ENCODE assay signal across 15 cellular contexts in the genomic region with DNA sequence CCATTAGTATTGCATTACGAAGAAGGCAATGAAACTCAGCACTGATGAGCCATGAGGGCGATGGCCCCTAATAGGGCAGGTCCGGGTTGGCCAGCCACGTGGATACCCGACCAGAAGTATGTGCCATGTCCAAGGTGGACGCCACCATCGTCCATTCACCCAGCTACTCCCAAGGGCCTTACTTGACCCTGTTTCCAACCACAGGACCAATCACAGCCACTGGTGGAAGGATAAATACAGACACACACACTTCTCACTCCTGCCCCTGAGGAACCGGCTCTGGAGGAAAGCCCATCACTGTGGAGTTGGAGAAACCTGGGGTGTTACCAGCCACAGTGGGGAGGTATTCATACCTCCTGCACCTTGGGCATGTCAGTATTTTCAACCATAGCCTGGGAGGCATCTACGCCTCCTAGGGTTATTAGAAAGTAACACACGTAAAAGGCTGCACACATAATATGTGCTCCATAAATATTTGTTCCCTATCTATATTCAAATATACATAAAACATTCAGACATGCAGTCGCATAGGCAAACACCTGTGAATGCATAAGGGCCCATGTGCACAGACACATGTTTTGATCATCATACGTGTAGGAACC. TPM values are rescaled to one million over a fixed set of nuclear protein-coding genes. Genes with fewer than 3 reads are reported as not detected.
DNase-seq lines count a peak whose midpoint lies in the region; ATAC-seq, FAIRE-seq and TF ChIP-seq lines count a peak whose summit lies in the region.
"Had no signal": no experiment of that assay in that cellular context is flagged by ENCODE, and none has a peak within 500 bp of the region (broad histone marks: within the 10 kb centered on the region; RNA-seq: fewer than 3 reads in every experiment).

No MANE protein-coding gene starts in this region.

- H3K9me3 Mint-ChIP-seq in astrocyte (ENCODE audit: unreplicated experiment) = no peaks in the 10 kb centered on the region

- no peak overlapping the region for H3K4me2 ChIP-seq in DOHH2 (ENCODE audit: low read length)
- peak overlapping the region; percentile 11; the same call in 1 of the 2 replicates for H3K4me2 ChIP-seq in IMR-90 (ENCODE audit: low read depth, low read length)
- peak overlapping the region; percentile 69 for H3K4me2 ChIP-seq in astrocyte (ENCODE audit: low read length)
- no peak overlapping the region for H3K4me2 ChIP-seq in mesenchymal stem cell (ENCODE audit: low read length, poor library complexity, severe bottlenecking)

- no peak for ATAC-seq in IMR-90 (ENCODE audit: low read depth)
- ATAC-seq in GM21526 (IDR thresholded peaks at IDR 0.05; ENCODE audit: low FRiP score, unreplicated experiment) = no peak

- peak overlapping the region; percentile 99 for H2BK20ac ChIP-seq in IMR-90 (ENCODE audit: low read depth, low read length)

- intact Hi-C loops in IMR-90 (cut with micrococcal nuclease) (no loop called here), sigmoid colon (cut with DNase I) (no loop called here)

- WGBS in IMR-90 (ENCODE audit: extremely low coverage in 2 of 2, insufficient read length in 1 of 2), 2 experiments = 87% methylated on average over 3 of the region's 12 CpGs; no CpG with 5 or more reads in 1 of the 2 experiments
- WGBS in mesenchymal stem cell = 86% methylated on average over 11 of the region's 12 CpGs
- WGBS in sigmoid colon, 2 donors = 93 to 94% methylated on average over 12 of the region's 12 CpGs

- H3K23ac ChIP-seq in IMR-90 (ENCODE audit: low read depth, low read length) (peak overlapping the region; percentile 6; the same call in 1 of the 2 replicates), mesenchymal stem cell (ENCODE audit: low read length in 2 of 2) (no peak overlapping the region)

- H3K36me3 ChIP-seq in DOHH2 (ENCODE audit: control insufficient read depth, low read length) = no peaks in the 10 kb centered on the region
- no peaks in the 10 kb centered on the region for H3K36me3 ChIP-seq in IMR-90 (ENCODE audit: control insufficient read depth, insufficient read depth, low read length)
- no peaks in the 10 kb centered on the region for H3K36me3 ChIP-seq in astrocyte (ENCODE audit: insufficient read depth, low read length)
- no peaks in the 10 kb centered on the region for H3K36me3 ChIP-seq in mesenchymal stem cell (ENCODE audit: control insufficient read depth in 1 of 2, insufficient read depth in 2 of 2, low read depth in 1 of 2, low read length in 2 of 2)
- H3K36me3 ChIP-seq in sigmoid colon = no peaks in the 10 kb centered on the region

- CTCF ChIA-PET in IMR-90 (lab: Yijun Ruan, JAX) = no interaction called here

- POLR2A ChIA-PET in IMR-90 (lab: Charles Lee; ENCODE audit: unreplicated experiment) = no interaction called here

- no peaks in the 10 kb centered on the region for H3K36me3 Mint-ChIP-seq in astrocyte (ENCODE audit: low read depth, unreplicated experiment)

- H3K14ac ChIP-seq in IMR-90 (replicated peaks; ENCODE audit: low read depth, low read length) (peak overlapping the region; percentile 88), mesenchymal stem cell (ENCODE audit: low read length in 2 of 2) (peak overlapping the region in 1 of 2 experiments; percentile 44)

- FAIRE-seq in astrocyte (lab: Jason Lieb, UNC) = no peak
- FAIRE-seq: GM12892 had no signal

- peak overlapping the region; percentile 79 for H2AK9ac ChIP-seq in IMR-90 (replicated peaks; ENCODE audit: low read depth, low read length, poor library complexity)

- H3K9me2 ChIP-seq in DOHH2 (replicated peaks; ENCODE audit: control insufficient read depth, low read length) = no peaks in the 10 kb centered on the region

- peaks cover 10% of the 10 kb centered on the region for H3K27me3 ChIP-seq in DOHH2 (ENCODE audit: control insufficient read depth, low read length)
- H3K27me3 ChIP-seq in IMR-90 (ENCODE audit: control insufficient read depth, insufficient read depth, low read length) = no peaks in the 10 kb centered on the region
- no peaks in the 10 kb centered on the region for H3K27me3 ChIP-seq in astrocyte (ENCODE audit: insufficient read depth, low read length)
- no peaks in the 10 kb centered on the region for H3K27me3 ChIP-seq in mesenchymal stem cell (ENCODE audit: control insufficient read depth in 1 of 2, insufficient read depth in 1 of 2, low read length in 2 of 2)
- H3K27me3 ChIP-seq in sigmoid colon = no peaks in the 10 kb centered on the region

- no peak for TF ChIP-seq RAD21 in IMR-90 (IDR thresholded peaks at IDR 0.05; ENCODE audit: low read length)

- H2BK12ac ChIP-seq in mesenchymal stem cell (ENCODE audit: low read length in 2 of 2) = peak overlapping the region; percentile 98

- no peak for TF ChIP-seq EP300 in sigmoid colon (IDR thresholded peaks at IDR 0.05)

- H2BK120ac ChIP-seq in IMR-90 (ENCODE audit: low read depth, low read length) = peak overlapping the region; percentile 98
- H2BK120ac ChIP-seq in mesenchymal stem cell (ENCODE audit: low read depth, low read length) = peak overlapping the region; percentile 69

- peak overlapping the region; percentile 98 for H3K27ac Mint-ChIP-seq in astrocyte (ENCODE audit: unreplicated experiment)

- H3K79me2 ChIP-seq in DOHH2 (ENCODE audit: control insufficient read depth, low read length) (no peaks in the 10 kb centered on the region), astrocyte (ENCODE audit: insufficient read depth, low read length) (peaks cover 15% of the 10 kb centered on the region)

- peak overlapping the region; percentile 59 for H3K56ac ChIP-seq in IMR-90 (ENCODE audit: extremely low read depth, insufficient read depth, low read length)

- H2AK5ac ChIP-seq in IMR-90 (ENCODE audit: low read depth, low read length) (peak overlapping the region; percentile 99), mesenchymal stem cell (ENCODE audit: low read length, severe bottlenecking) (peak overlapping the region; percentile 97)

- H4K8ac ChIP-seq in IMR-90 (ENCODE audit: low read depth in 2 of 2, low read length in 2 of 2) (peak overlapping the region; percentile 80 to 81), mesenchymal stem cell (ENCODE audit: low read length) (peak overlapping the region; percentile 52)

- peaks cover 69% of the 10 kb centered on the region for H3K9me1 ChIP-seq in IMR-90 (ENCODE audit: insufficient read depth, low read length)

- H4K5ac ChIP-seq in IMR-90 (ENCODE audit: low read depth, low read length) = peak overlapping the region; percentile 73; the same call in 1 of the 2 replicates

- H3F3A ChIP-seq in DOHH2 (ENCODE audit: control insufficient read depth, insufficient read depth) = no peaks in the 10 kb centered on the region

- H3K4ac ChIP-seq in IMR-90 (ENCODE audit: low read depth, low read length) (peak overlapping the region; percentile 94), mesenchymal stem cell (ENCODE audit: low read depth in 1 of 2, low read length in 2 of 2) (peak overlapping the region; percentile 61 to 96)

- H4K91ac ChIP-seq in IMR-90 (ENCODE audit: insufficient read depth, low read depth, low read length) = peak overlapping the region; percentile 93
- H4K91ac ChIP-seq in mesenchymal stem cell (ENCODE audit: low read length) = peak overlapping the region; percentile 71

- H3K4me3 Mint-ChIP-seq in astrocyte (ENCODE audit: unreplicated experiment) = no peak overlapping the region
- H3K4me3 Mint-ChIP-seq: CD4-positive, alpha-beta memory T cell had no signal

- peak overlapping the region; percentile 98 for H2BK5ac ChIP-seq in IMR-90 (ENCODE audit: low read depth, low read length, poor library complexity, severe bottlenecking)
- H2BK5ac ChIP-seq in mesenchymal stem cell (ENCODE audit: low read depth, low read length, poor library complexity, severe bottlenecking) = peak overlapping the region; percentile 58

- in situ Hi-C loops in IMR-90 (cut with MboI; ENCODE audit: low sequenced_read_pairs) = no loop called here

- H3K9me3 ChIP-seq in DOHH2 (ENCODE audit: control insufficient read depth, insufficient read depth, low read length) (no peaks in the 10 kb centered on the region), IMR-90 (ENCODE audit: control insufficient read depth, insufficient read depth, low read length) (no peaks in the 10 kb centered on the region), astrocyte (ENCODE audit: insufficient read depth, low read depth, low read length) (no peaks in the 10 kb centered on the region), mesenchymal stem cell (ENCODE audit: control insufficient read depth, low read length) (no peaks in the 10 kb centered on the region), sigmoid colon (no peaks in the 10 kb centered on the region)

- H2BK15ac ChIP-seq in IMR-90 (ENCODE audit: low read depth, low read length) (peak overlapping the region; percentile 67), mesenchymal stem cell (ENCODE audit: low read depth, poor library complexity, severe bottlenecking) (no peak overlapping the region)

- dilution Hi-C loops in IMR-90 (cut with HindIII; ENCODE audit: low sequenced_read_pairs, unreplicated experiment) = no loop called here

- no TSS peak for BruUV-seq in IMR-90 (replicated peaks; lab: Mats Ljungman, UMichigan)

- TF ChIP-seq POLR2A in IMR-90 (IDR thresholded peaks at IDR 0.05; ENCODE audit: low read depth, low read length) = no peak
- TF ChIP-seq POLR2A in sigmoid colon (IDR thresholded peaks at IDR 0.05) = no peak

- peaks cover 77% of the 10 kb centered on the region for H3K4me1 Mint-ChIP-seq in astrocyte (ENCODE audit: low read depth, unreplicated experiment)

- H3K79me1 ChIP-seq in IMR-90 (ENCODE audit: low read depth in 1 of 2, low read length in 2 of 2) (peaks cover 0 to 66% of the 10 kb centered on the region in 2 experiments; a peak in 2 of 4 replicates), mesenchymal stem cell (replicated peaks; ENCODE audit: low read length, poor library complexity, severe bottlenecking) (no peaks in the 10 kb centered on the region)

- TF ChIP-seq CTCF in DOHH2 (IDR thresholded peaks at IDR 0.05; ENCODE audit: low read depth, low read length, poor library complexity, severe bottlenecking) = peak; percentile 47
- no peak for TF ChIP-seq CTCF in IMR-90 (conservative IDR thresholded peaks at IDR 0.05; ENCODE audit: low read depth, low read length)
- no peak for TF ChIP-seq CTCF in astrocyte (IDR thresholded peaks at IDR 0.05; ENCODE audit: insufficient read depth, low read depth, low read length)
- TF ChIP-seq CTCF in sigmoid colon (IDR thresholded peaks at IDR 0.05) = no peak

- H3K4me1 ChIP-seq in DOHH2 (ENCODE audit: control insufficient read depth, low read length) = peaks cover 6% of the 10 kb centered on the region
- H3K4me1 ChIP-seq in IMR-90 (ENCODE audit: control insufficient read depth, insufficient read depth, low read length) = peaks cover 46% of the 10 kb centered on the region
- H3K4me1 ChIP-seq in astrocyte (ENCODE audit: insufficient read depth, low read length) = peaks cover 79% of the 10 kb centered on the region
- peaks cover 60% of the 10 kb centered on the region for H3K4me1 ChIP-seq in mesenchymal stem cell (ENCODE audit: control insufficient read depth, insufficient read depth, low read depth, low read length)
- peaks cover 0 to 30% (median 19%) of the 10 kb centered on the region in 4 donors for H3K4me1 ChIP-seq in sigmoid colon

- no peaks in the 10 kb centered on the region for H4K20me1 ChIP-seq in DOHH2 (ENCODE audit: control insufficient read depth, insufficient read depth, low read depth, low read length)
- no peaks in the 10 kb centered on the region for H4K20me1 ChIP-seq in IMR-90 (ENCODE audit: insufficient read depth, low read length)
- no peaks in the 10 kb centered on the region for H4K20me1 ChIP-seq in astrocyte (ENCODE audit: insufficient read depth, low read length)

- H3K18ac ChIP-seq in IMR-90 (ENCODE audit: low read depth, low read length) (peak overlapping the region; percentile 66; the same call in 1 of the 2 replicates), mesenchymal stem cell (ENCODE audit: low read depth in 1 of 2, low read length in 2 of 2) (peak overlapping the region; percentile 3 to 55)

- no peak overlapping the region for H3K9ac ChIP-seq in IMR-90 (ENCODE audit: low read depth, low read length)
- H3K9ac ChIP-seq in astrocyte (ENCODE audit: low read length) = no peak overlapping the region
- no peak overlapping the region for H3K9ac ChIP-seq in mesenchymal stem cell (ENCODE audit: low read length)

- DNase-seq in IMR-90 (no peak), astrocyte (ENCODE audit: low read depth) (no peak), mesenchymal stem cell (no peak), middle frontal gyrus (ENCODE audit: extremely low spot score, low spot score) (no peak), sigmoid colon (no peak)
- DNase-seq: CD4-positive, alpha-beta memory T cell; central memory CD4-positive, alpha-beta T cell; head of caudate nucleus; NCI-H187 treated with DMSO at 0.1 percent for 48 hours; NCI-H526 had no signal

- peak overlapping the region; percentile 47 for H2AFZ ChIP-seq in IMR-90 (replicated peaks; ENCODE audit: low read length, poor library complexity)
- H2AFZ ChIP-seq in astrocyte (ENCODE audit: low read depth, low read length) = no peak overlapping the region
- no peak overlapping the region for H2AFZ ChIP-seq in mesenchymal stem cell (ENCODE audit: low read depth, low read length)

- no peak overlapping the region for H3K4me3 ChIP-seq in DOHH2 (ENCODE audit: low read length)
- no peak overlapping the region for H3K4me3 ChIP-seq in IMR-90 (ENCODE audit: insufficient read depth, low read depth, low read length)
- H3K4me3 ChIP-seq in astrocyte (ENCODE audit: insufficient read depth, low read depth, low read length) = no peak overlapping the region
- no peak overlapping the region for H3K4me3 ChIP-seq in mesenchymal stem cell (ENCODE audit: insufficient read depth in 1 of 2, low read depth in 1 of 2, low read length in 2 of 2)
- no peak overlapping the region for H3K4me3 ChIP-seq in sigmoid colon

- H3K27ac ChIP-seq in DOHH2 (ENCODE audit: low read depth, low read length) = no peak overlapping the region
- peak overlapping the region; percentile 60 for H3K27ac ChIP-seq in IMR-90 (ENCODE audit: insufficient read depth, low read length)
- peak overlapping the region; percentile 88 for H3K27ac ChIP-seq in astrocyte (ENCODE audit: low read depth, low read length)
- H3K27ac ChIP-seq in mesenchymal stem cell (ENCODE audit: low read length, poor library complexity, severe bottlenecking) = peak overlapping the region; percentile 83
- no peak overlapping the region for H3K27ac ChIP-seq in sigmoid colon

- H3K27me3 Mint-ChIP-seq in astrocyte (ENCODE audit: low read depth, unreplicated experiment) = no peaks in the 10 kb centered on the region

RNA-seq across cellular contexts. Expression of a gene that starts 5.4 kb away (rescaled TPM):
- 78.0 and 80.0 TPM in 2 replicates for total RNA-seq in IMR-90 (2012; rRNA removed)
- polyA plus RNA-seq in IMR-90 (2012; rRNA removed) = 202 and 213 TPM in 2 replicates
- 91.6 and 164 TPM in 2 replicates for polyA plus RNA-seq in IMR-90 (2012; cell fraction: cytosol; rRNA removed)
- polyA plus RNA-seq in IMR-90 (2012; cell fraction: nucleus; rRNA removed; ENCODE audit: low replicate concordance) = 230 and 543 TPM in 2 replicates
- total RNA-seq in astrocyte = 319 and 373 TPM in 2 replicates
- 136 TPM for polyA plus RNA-seq in mesenchymal stem cell (2013, experiment 1 of 2)
- polyA plus RNA-seq in mesenchymal stem cell (2013, experiment 2 of 2) = 138 TPM
- 10 to 100 TPM; 19.9 to 54.0 (median 39.5) TPM for total RNA-seq in sigmoid colon
- polyA plus RNA-seq in sigmoid colon = 10 to 100 TPM; 15.6 to 85.1 (median 17.1) TPM

RNA-seq across cellular contexts. Expression of a gene that starts 44.6 kb away (rescaled TPM):
- total RNA-seq in IMR-90 (2012; rRNA removed) = 26.7 and 38.0 TPM in 2 replicates
- polyA plus RNA-seq in IMR-90 (2012; rRNA removed) = 104 and 113 TPM in 2 replicates
- 45.0 and 131 TPM in 2 replicates for polyA plus RNA-seq in IMR-90 (2012; cell fraction: cytosol; rRNA removed)
- polyA plus RNA-seq in IMR-90 (2012; cell fraction: nucleus; rRNA removed; ENCODE audit: low replicate concordance) = 71.2 and 130 TPM in 2 replicates
- 25.8 and 26.8 TPM in 2 replicates for total RNA-seq in astrocyte
- 43.1 TPM for polyA plus RNA-seq in mesenchymal stem cell (2013, experiment 1 of 2)
- polyA plus RNA-seq in mesenchymal stem cell (2013, experiment 2 of 2) = 39.6 TPM
- total RNA-seq in sigmoid colon = 10 to 100 TPM; 40.3 to 82.8 (median 45.7) TPM
- 10 to 100 TPM; 23.1 to 56.5 (median 43.9) TPM for polyA plus RNA-seq in sigmoid colon

RNA-seq across cellular contexts. Expression of a gene that starts 55.5 kb away (rescaled TPM):
- total RNA-seq in IMR-90 (2012; rRNA removed) (not detected in 2 replicates), astrocyte (1.00 and 1.2 TPM in 2 replicates), sigmoid colon (under 1 TPM in 1 of 4 donors, not detected in 3; 0.27 TPM)
- polyA plus RNA-seq in IMR-90 (2012; rRNA removed) (not detected in 2 replicates), sigmoid colon (under 1 TPM in 1 of 3 donors, not detected in 2; 0.07 TPM)
- polyA plus RNA-seq in IMR-90 (2012; cell fraction: cytosol; rRNA removed) = not detected in 2 replicates
- polyA plus RNA-seq in IMR-90 (2012; cell fraction: nucleus; rRNA removed; ENCODE audit: low replicate concordance) = not detected in 2 replicates
- 0.01 TPM for polyA plus RNA-seq in mesenchymal stem cell (2013, experiment 1 of 2)
- not detected for polyA plus RNA-seq in mesenchymal stem cell (2013, experiment 2 of 2)
- total RNA-seq: CD4-positive, alpha-beta memory T cell; renal cortical epithelial cell; RPMI7951 had no signal
- polyA plus RNA-seq: CD4-positive, alpha-beta memory T cell had no signal

Comparison
In these comparisons a context has a peak if more than half of its experiments do, and no peak if none do; other contexts are left out.
1. H3K27ac ChIP-seq: peak in IMR-90 (single experiment), astrocyte (single experiment) and mesenchymal stem cell (single experiment); none in DOHH2 (single experiment) and sigmoid colon (0 of 4).
2. H3K4me2 ChIP-seq: peak in IMR-90 (single experiment) and astrocyte (single experiment); none in DOHH2 (single experiment) and mesenchymal stem cell (single experiment).